In the genomic region with DNA sequence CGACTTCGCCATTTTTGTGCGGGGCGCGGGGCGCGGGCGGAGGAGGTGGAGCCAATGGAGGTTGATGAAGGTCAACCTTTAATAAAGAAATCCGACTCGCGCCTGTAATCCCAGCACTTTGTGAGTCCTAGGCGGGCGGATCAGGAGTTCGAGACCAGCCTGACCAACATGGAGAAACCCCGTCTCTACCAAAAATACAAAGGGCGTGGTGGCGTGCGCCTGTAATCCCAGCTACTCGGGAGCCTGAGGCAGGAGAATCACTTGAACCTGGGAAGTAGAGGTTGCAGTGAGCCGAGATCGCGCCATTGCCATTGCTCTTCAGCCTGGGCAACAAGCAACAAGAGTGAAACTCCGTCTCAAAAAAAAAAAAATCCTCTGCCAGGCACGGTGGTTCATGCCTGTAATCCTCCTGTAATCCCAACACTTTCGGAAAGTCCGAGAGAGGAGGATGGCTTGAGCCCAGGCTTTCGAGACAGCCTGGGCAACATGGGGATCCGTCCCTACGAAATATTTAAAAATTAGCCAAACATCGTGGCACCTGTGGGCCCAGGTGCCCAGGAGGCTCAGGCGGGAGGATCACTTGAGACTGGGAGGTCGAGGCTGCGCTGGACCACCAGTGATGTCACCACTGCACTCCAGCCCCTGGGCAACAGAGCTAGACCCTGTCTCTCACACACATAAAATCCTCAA, we compare ENCODE assay signal across 9 cellular contexts. TPM values are rescaled to one million over a fixed set of nuclear protein-coding genes. Genes with fewer than 3 reads are reported as not detected.
DNase-seq lines count a peak whose midpoint lies in the region; ATAC-seq and TF ChIP-seq lines count a peak whose summit lies in the region.
"Had no signal": no experiment of that assay in that cellular context is flagged by ENCODE, and none has a peak within 500 bp of the region (broad histone marks: within the 10 kb centered on the region; RNA-seq: fewer than 3 reads in every experiment).

No MANE protein-coding gene starts in this region.

- H3K79me2 ChIP-seq in mammary epithelial cell (ENCODE audit: insufficient read depth, low read length), result peaks cover 25% of the 10 kb centered on the region

- H3K9ac ChIP-seq in mammary epithelial cell (ENCODE audit: insufficient read depth, low read length), result no peak overlapping the region
- H3K9ac ChIP-seq in mucosa of rectum (ENCODE audit: low read depth in 1 of 2, low read length in 2 of 2), result peak overlapping the region; percentile 41 to 93

- no TSS peak for BruUV-seq in mammary epithelial cell (replicated peaks; lab: Mats Ljungman, UMichigan)

- CTCF ChIA-PET in mammary epithelial cell (lab: Charles Lee; ENCODE audit: low non-redundant PET), result no interaction called here

- no peak for ATAC-seq in GM19023 (IDR thresholded peaks at IDR 0.05; ENCODE audit: unreplicated experiment)

- intact Hi-C loops in mammary epithelial cell (cut with micrococcal nuclease), result loop anchor here (5.0 kb wide), 1 partner anchor 47 kb away; no protein-coding TSS in a partner anchor

- no peaks in the 10 kb centered on the region for H4K20me1 ChIP-seq in mammary epithelial cell (ENCODE audit: insufficient read depth, low read length)

- no peak for DNase-seq in HL-60 (ENCODE audit: low read depth in 1 of 2, low spot score in 1 of 2)
- no peak for DNase-seq in mammary epithelial cell
- no peak for DNase-seq in HUDEP-2 (lab: John Stamatoyannopoulos, UW; ENCODE audit: unreplicated experiment in 76 of 76)
- DNase-seq in activated CD4-positive, CD25-positive, alpha-beta regulatory T cell (lab: John Stamatoyannopoulos, UW), result no peak
- DNase-seq in amniotic stem cell (lab: John Stamatoyannopoulos, UW), result no peak

- TF ChIP-seq CTCF in 22Rv1 (IDR thresholded peaks at IDR 0.05) (no peak), HL-60 (IDR thresholded peaks at IDR 0.05; ENCODE audit: insufficient read depth, low read length) (no peak), mammary epithelial cell (conservative IDR thresholded peaks at IDR 0.05 in 1 of 2, IDR thresholded peaks at IDR 0.05 in 1 of 2; ENCODE audit: extremely low read depth in 1 of 2, insufficient read depth in 1 of 2, low read depth in 1 of 2, low read length in 2 of 2) (no peak)

- H3K4me2 ChIP-seq in mammary epithelial cell (ENCODE audit: insufficient read depth, low read depth, low read length), result no peak overlapping the region

- H3K27me3 ChIP-seq in HL-60 (ENCODE audit: insufficient read depth, poor library complexity, severe bottlenecking), result no peaks in the 10 kb centered on the region
- no peaks in the 10 kb centered on the region for H3K27me3 ChIP-seq in mammary epithelial cell (ENCODE audit: insufficient read depth, low read length)
- no peaks in the 10 kb centered on the region for H3K27me3 ChIP-seq in mucosa of rectum (ENCODE audit: control insufficient read depth in 2 of 2, insufficient read depth in 2 of 2, low read length in 2 of 2)

- peak overlapping the region; percentile 69 for H3K27ac ChIP-seq in 22Rv1
- H3K27ac ChIP-seq in HL-60 (replicated peaks), result peak overlapping the region; percentile 71
- no peak overlapping the region for H3K27ac ChIP-seq in mammary epithelial cell (ENCODE audit: insufficient read depth, low read depth, low read length)
- peak overlapping the region in 1 of 2 donors; percentile 87 for H3K27ac ChIP-seq in mucosa of rectum (ENCODE audit: low read depth in 2 of 2, low read length in 2 of 2)

- dilution Hi-C loops in mammary epithelial cell (cut with HindIII; ENCODE audit: low sequenced_read_pairs), result no loop called here

- H3K9me3 ChIP-seq in mammary epithelial cell (replicated peaks; ENCODE audit: insufficient read depth, low read length) (no peaks in the 10 kb centered on the region), mucosa of rectum (ENCODE audit: control insufficient read depth in 2 of 2, low read length in 2 of 2) (no peaks in the 10 kb centered on the region)

- H3K4me3 ChIP-seq in HL-60 (replicated peaks; ENCODE audit: insufficient read depth, low read length), result peak overlapping the region; percentile 10
- H3K4me3 ChIP-seq in mammary epithelial cell (replicated peaks in 1 of 3; ENCODE audit: insufficient read depth in 1 of 3, low read depth in 2 of 3, low read length in 3 of 3), result peak overlapping the region in 1 of 3 experiments; percentile 87
- H3K4me3 ChIP-seq in mucosa of rectum (ENCODE audit: low read length in 2 of 2), result peak overlapping the region; percentile 65 to 81

- H3K36me3 ChIP-seq in mammary epithelial cell (ENCODE audit: insufficient read depth, low read length) (peaks cover 5% of the 10 kb centered on the region), mucosa of rectum (ENCODE audit: control insufficient read depth in 2 of 2, insufficient read depth in 2 of 2, low read length in 2 of 2) (peaks cover 19 to 27% of the 10 kb centered on the region in 2 donors)

- peaks cover 6% of the 10 kb centered on the region for H3K4me1 ChIP-seq in mammary epithelial cell (ENCODE audit: insufficient read depth, low read length)
- H3K4me1 ChIP-seq in mucosa of rectum (ENCODE audit: control insufficient read depth in 2 of 2, insufficient read depth in 2 of 2, low read length in 2 of 2), result peaks cover 15 to 18% of the 10 kb centered on the region in 2 donors

- peak overlapping the region; percentile 92 for H2AFZ ChIP-seq in mammary epithelial cell (ENCODE audit: low read depth, low read length)

- 52% methylated on average over 13 of the region's 33 CpGs for WGBS in mammary epithelial cell (ENCODE audit: low coverage, missing lambda C conversion rate)

- in situ Hi-C loops in mammary epithelial cell (cut with MboI; ENCODE audit: low sequenced_read_pairs in 2 of 2), result no loop called here

RNA-seq across cellular contexts. Expression of a gene that starts 0.5 kb away (rescaled TPM):
- 10 to 100 TPM; 31.0 to 48.9 TPM for total RNA-seq in mammary epithelial cell
- 69.4 TPM for polyA plus RNA-seq in mammary epithelial cell
- polyA minus RNA-seq in mammary epithelial cell, result 181 TPM

RNA-seq across cellular contexts. Expression of a gene that starts 4.3 kb away (rescaled TPM):
- total RNA-seq in mammary epithelial cell, result not detected
- polyA plus RNA-seq in mammary epithelial cell, result not detected
- not detected for polyA minus RNA-seq in mammary epithelial cell
- total RNA-seq: HT1080 had no signal

RNA-seq across cellular contexts. Expression of a gene that starts 11.3 kb away (rescaled TPM):
- total RNA-seq in mammary epithelial cell, result under 1 TPM in 1 of 2 donors, not detected in 1; 0.17 TPM
- 0.07 TPM for polyA plus RNA-seq in mammary epithelial cell
- not detected for polyA minus RNA-seq in mammary epithelial cell
- total RNA-seq: HT1080 had no signal

RNA-seq across cellular contexts. Expression of a gene that starts 13.9 kb away (rescaled TPM):
- not detected for total RNA-seq in mammary epithelial cell
- polyA plus RNA-seq in mammary epithelial cell, result not detected
- polyA minus RNA-seq in mammary epithelial cell, result not detected
- total RNA-seq: HT1080 had no signal

RNA-seq across cellular contexts. Expression of a gene that starts 16.0 kb away (rescaled TPM):
- total RNA-seq in mammary epithelial cell, result 1 to 10 TPM; 3.6 to 6.8 TPM
- polyA plus RNA-seq in mammary epithelial cell, result 4.5 TPM
- 0.83 TPM for polyA minus RNA-seq in mammary epithelial cell
